8 cellular contexts compared by ENCODE assay signal in the genomic region with DNA sequence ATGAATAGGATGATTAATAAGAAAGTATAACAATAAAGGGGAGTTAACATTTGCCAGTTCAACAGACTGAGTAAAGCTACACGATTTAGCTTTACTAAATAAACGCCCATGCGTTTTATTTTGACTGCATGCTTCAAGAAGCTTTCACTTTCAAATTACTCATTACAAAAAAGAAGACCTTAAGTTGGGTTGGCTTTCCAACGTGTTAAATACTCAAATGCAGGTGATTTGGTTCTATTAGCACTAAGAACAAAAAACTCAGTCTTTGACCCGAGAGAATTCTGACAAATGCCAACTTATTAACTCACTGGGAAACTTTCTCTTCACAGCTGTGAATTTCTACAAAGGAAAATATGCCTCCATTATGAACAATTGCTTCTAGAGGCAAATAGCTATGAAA. TPM values are rescaled to one million over a fixed set of nuclear protein-coding genes. Genes with fewer than 3 reads are reported as not detected.
DNase-seq lines count a peak whose midpoint lies in the region; ATAC-seq and TF ChIP-seq lines count a peak whose summit lies in the region.

No MANE protein-coding gene starts in this region.

- H3K36me3 ChIP-seq in upper lobe of right lung (peaks cover 50% of the 10 kb centered on the region), heart left ventricle (peaks cover 0 to 69% (median 52%) of the 10 kb centered on the region in 9 donors)

- H3K36me3 Mint-ChIP-seq in activated naive CD4-positive, alpha-beta T cell treated with anti-CD3 and anti-CD28 coated beads, Interleukin-2, amount 50 U/mL, for 24 hours: peaks cover 23% of the 10 kb centered on the region
- H3K36me3 Mint-ChIP-seq in activated naive CD4-positive, alpha-beta T cell treated with anti-CD3 and anti-CD28 coated beads for 36 hours (ENCODE audit: low read depth): peaks cover 28% of the 10 kb centered on the region
- peaks cover 67% of the 10 kb centered on the region for H3K36me3 Mint-ChIP-seq in activated T-helper 2 cell treated with anti-CD3 and anti-CD28 coated beads, Interferon-gamma antibody, Interleukin-2, Interleukin-4, amounts not matched to agents 10 μg/mL and 5 μg/mL and 100 μg/mL, durations not matched to agents 14 hours and 24 hours and 36 hours (ENCODE audit: low read depth)

- H3K27me3 ChIP-seq in upper lobe of right lung (no peaks in the 10 kb centered on the region), heart left ventricle (no peaks in the 10 kb centered on the region)

- no peaks in the 10 kb centered on the region for H3K27me3 Mint-ChIP-seq in activated naive CD4-positive, alpha-beta T cell treated with anti-CD3 and anti-CD28 coated beads, Interleukin-2, amount 50 U/mL, for 24 hours
- H3K27me3 Mint-ChIP-seq in activated naive CD4-positive, alpha-beta T cell treated with anti-CD3 and anti-CD28 coated beads for 36 hours (ENCODE audit: low read depth): no peaks in the 10 kb centered on the region
- H3K27me3 Mint-ChIP-seq in activated T-helper 2 cell treated with anti-CD3 and anti-CD28 coated beads, Interferon-gamma antibody, Interleukin-2, Interleukin-4, amounts not matched to agents 10 μg/mL and 5 μg/mL and 100 μg/mL, durations not matched to agents 14 hours and 24 hours and 36 hours (ENCODE audit: low read depth): no peaks in the 10 kb centered on the region

- intact Hi-C loops in activated naive CD4-positive, alpha-beta T cell treated with anti-CD3 and anti-CD28 coated beads for 36 hours (cut with micrococcal nuclease): loop anchor here (1.0 kb wide), 5 partner anchors 25 to 225 kb away; a partner anchor contains a TSS
- intact Hi-C loops in activated T-helper 2 cell treated with anti-CD3 and anti-CD28 coated beads, Interferon-gamma antibody, Interleukin-2, Interleukin-4, amounts not matched to agents 10 μg/mL and 5 μg/mL and 100 μg/mL, durations not matched to agents 14 hours and 24 hours and 36 hours (cut with micrococcal nuclease): loop anchor here (1.0 to 2.0 kb wide), 3 partner anchors 10 to 129 kb away; a partner anchor contains a TSS
- intact Hi-C loops in upper lobe of right lung (cut with DNase I) (no loop called here), heart left ventricle (cut with DNase I) (no loop called here)

- H3K4me1 Mint-ChIP-seq in activated naive CD4-positive, alpha-beta T cell treated with anti-CD3 and anti-CD28 coated beads, Interleukin-2, amount 50 U/mL, for 24 hours: peaks cover 58% of the 10 kb centered on the region
- peaks cover 47% of the 10 kb centered on the region for H3K4me1 Mint-ChIP-seq in activated naive CD4-positive, alpha-beta T cell treated with anti-CD3 and anti-CD28 coated beads for 36 hours (ENCODE audit: low read depth)
- H3K4me1 Mint-ChIP-seq in activated T-helper 2 cell treated with anti-CD3 and anti-CD28 coated beads, Interferon-gamma antibody, Interleukin-2, Interleukin-4, amounts not matched to agents 10 μg/mL and 5 μg/mL and 100 μg/mL, durations not matched to agents 14 hours and 24 hours and 36 hours (ENCODE audit: low read depth): peaks cover 40% of the 10 kb centered on the region

- CTCF ChIA-PET in activated naive CD4-positive, alpha-beta T cell treated with anti-CD3 and anti-CD28 coated beads for 36 hours (lab: Charles Lee): interaction anchor here (0.8 to 2.8 kb wide), 6 partner anchors 14 to 248 kb away, joined by 3 to 12 read pairs (median 3); a partner anchor contains a TSS

- 68 to 75% (median 74%) methylated on average over 5 of the region's 5 CpGs for WGBS in heart left ventricle, 4 donors

- H3K27ac Mint-ChIP-seq in activated naive CD4-positive, alpha-beta T cell treated with anti-CD3 and anti-CD28 coated beads, Interleukin-2, amount 50 U/mL, for 24 hours: peak overlapping the region; percentile 84
- H3K27ac Mint-ChIP-seq in activated naive CD4-positive, alpha-beta T cell treated with anti-CD3 and anti-CD28 coated beads for 36 hours: no peak overlapping the region
- H3K27ac Mint-ChIP-seq in activated T-helper 2 cell treated with anti-CD3 and anti-CD28 coated beads, Interferon-gamma antibody, Interleukin-2, Interleukin-4, amounts not matched to agents 10 μg/mL and 5 μg/mL and 100 μg/mL, durations not matched to agents 14 hours and 24 hours and 36 hours: peak overlapping the region; percentile 48

- H3K27ac ChIP-seq in upper lobe of right lung: peak overlapping the region; percentile 7
- H3K27ac ChIP-seq in heart left ventricle: peak overlapping the region in 2 of 12 donors; percentile 19 to 20

- H3K4me3 ChIP-seq in upper lobe of right lung (no peak overlapping the region), heart left ventricle (peak overlapping the region in 1 of 12 donors; percentile 9)

- H3K9me3 Mint-ChIP-seq in activated naive CD4-positive, alpha-beta T cell treated with anti-CD3 and anti-CD28 coated beads, Interleukin-2, amount 50 U/mL, for 24 hours: no peaks in the 10 kb centered on the region
- H3K9me3 Mint-ChIP-seq in activated naive CD4-positive, alpha-beta T cell treated with anti-CD3 and anti-CD28 coated beads for 36 hours: no peaks in the 10 kb centered on the region
- H3K9me3 Mint-ChIP-seq in activated T-helper 2 cell treated with anti-CD3 and anti-CD28 coated beads, Interferon-gamma antibody, Interleukin-2, Interleukin-4, amounts not matched to agents 10 μg/mL and 5 μg/mL and 100 μg/mL, durations not matched to agents 14 hours and 24 hours and 36 hours: no peaks in the 10 kb centered on the region

- DNase-seq in activated naive CD4-positive, alpha-beta T cell treated with anti-CD3 and anti-CD28 coated beads for 36 hours: no peak
- DNase-seq in activated T-helper 2 cell treated with anti-CD3 and anti-CD28 coated beads, Interferon-gamma antibody, Interleukin-2, Interleukin-4, amounts not matched to agents 10 μg/mL and 5 μg/mL and 100 μg/mL, durations not matched to agents 14 hours and 24 hours and 36 hours (ENCODE audit: low spot score): no peak
- DNase-seq in upper lobe of right lung: no peak
- DNase-seq in NCI-H1417 (lab: John Stamatoyannopoulos, UW): no peak
- no peak for DNase-seq in activated gamma-delta T cell (lab: John Stamatoyannopoulos, UW)
- DNase-seq in heart left ventricle: no peak

- H3K9me3 ChIP-seq in upper lobe of right lung (no peaks in the 10 kb centered on the region), heart left ventricle (no peaks in the 10 kb centered on the region)

- TF ChIP-seq CTCF in upper lobe of right lung (IDR thresholded peaks at IDR 0.05): no peak
- TF ChIP-seq CTCF in heart left ventricle (IDR thresholded peaks at IDR 0.05): no peak

- H3K4me3 Mint-ChIP-seq in activated naive CD4-positive, alpha-beta T cell treated with anti-CD3 and anti-CD28 coated beads, Interleukin-2, amount 50 U/mL, for 24 hours: peak overlapping the region; percentile 16
- no peak overlapping the region for H3K4me3 Mint-ChIP-seq in activated naive CD4-positive, alpha-beta T cell treated with anti-CD3 and anti-CD28 coated beads for 36 hours
- no peak overlapping the region for H3K4me3 Mint-ChIP-seq in activated T-helper 2 cell treated with anti-CD3 and anti-CD28 coated beads, Interferon-gamma antibody, Interleukin-2, Interleukin-4, amounts not matched to agents 10 μg/mL and 5 μg/mL and 100 μg/mL, durations not matched to agents 14 hours and 24 hours and 36 hours (ENCODE audit: low read depth)

- TF ChIP-seq POLR2A in heart left ventricle (IDR thresholded peaks at IDR 0.05): no peak

- H3K4me1 ChIP-seq in upper lobe of right lung (peaks cover 13% of the 10 kb centered on the region), heart left ventricle (peaks cover 0 to 48% (median 19%) of the 10 kb centered on the region in 12 donors)

- ATAC-seq in HG02943 (IDR thresholded peaks at IDR 0.05; ENCODE audit: low read depth, unreplicated experiment) (peak; percentile 69), upper lobe of right lung (no peak), heart left ventricle (no peak)

RNA-seq across cellular contexts. Expression of a gene that starts 24.8 kb away (rescaled TPM):
- total RNA-seq in activated naive CD4-positive, alpha-beta T cell treated with anti-CD3 and anti-CD28 coated beads for 36 hours: 10 to 100 TPM in 1 of 2 experiments, 1 to 10 TPM in 1; 9.7 to 10.8 TPM
- 18.7 and 19.1 TPM in 2 replicates for total RNA-seq in activated T-helper 2 cell treated with anti-CD3 and anti-CD28 coated beads, Interferon-gamma antibody, Interleukin-2, Interleukin-4, amounts not matched to agents 10 μg/mL and 5 μg/mL and 100 μg/mL, durations not matched to agents 14 hours and 24 hours and 36 hours
- 54.6 TPM for total RNA-seq in upper lobe of right lung
- total RNA-seq in heart left ventricle: 10 to 100 TPM; 41.0 to 78.9 (median 47.9) TPM
- 10 to 100 TPM; 25.5 to 27.7 TPM for polyA plus RNA-seq in heart left ventricle

RNA-seq across cellular contexts. Expression of a gene that starts 51.9 kb away (rescaled TPM):
- total RNA-seq in activated naive CD4-positive, alpha-beta T cell treated with anti-CD3 and anti-CD28 coated beads for 36 hours: 10 to 100 TPM; 40.1 to 41.4 TPM
- 60.9 and 61.6 TPM in 2 replicates for total RNA-seq in activated T-helper 2 cell treated with anti-CD3 and anti-CD28 coated beads, Interferon-gamma antibody, Interleukin-2, Interleukin-4, amounts not matched to agents 10 μg/mL and 5 μg/mL and 100 μg/mL, durations not matched to agents 14 hours and 24 hours and 36 hours
- 105 TPM for total RNA-seq in upper lobe of right lung
- total RNA-seq in heart left ventricle: 10 to 100 TPM; 29.8 to 51.3 (median 35.2) TPM
- polyA plus RNA-seq in heart left ventricle: 10 to 100 TPM; 24.3 to 45.3 TPM

Comparison
In these comparisons a context has a peak if more than half of its experiments do, and no peak if none do; other contexts are left out.
1. intact Hi-C loops: an anchor here in activated naive CD4-positive, alpha-beta T cell treated with anti-CD3 and anti-CD28 coated beads for 36 hours (1.0 kb wide) and activated T-helper 2 cell treated with anti-CD3 and anti-CD28 coated beads, Interferon-gamma antibody, Interleukin-2, Interleukin-4, amounts not matched to agents 10 μg/mL and 5 μg/mL and 100 μg/mL, durations not matched to agents 14 hours and 24 hours and 36 hours (1.0 to 2.0 kb wide); none called in upper lobe of right lung and heart left ventricle.